In genomic region chr15:28136203-28136895, GRCh38 we compare ENCODE assay signal across 8 cellular contexts. TPM values are rescaled to one million over a fixed set of nuclear protein-coding genes. Genes with fewer than 3 reads are reported as not detected.
A peak's percentile ranks its signal among the peaks of the same experiment; 100 is the strongest.
DNase-seq lines count a peak whose midpoint lies in the region; ATAC-seq lines count a peak whose summit lies in the region.
"Not testable (repeated sequence)": the region's sequence is repeated elsewhere in the genome, so short reads cannot be mapped to it uniquely, and the experiment has no call there.

No MANE protein-coding gene starts in this region.

- CTCF ChIA-PET in CD4-positive, alpha-beta memory T cell (lab: Charles Lee; ENCODE audit: partially characterized antibody): interaction anchor here (2.9 to 5.4 kb wide), 2 partner anchors 10 to 29 kb away, joined by 9 to 28 read pairs; no protein-coding TSS in a partner anchor
- CTCF ChIA-PET in activated CD8-positive, alpha-beta T cell treated with anti-CD3 and anti-CD28 coated beads, Interleukin-2, amount 10 ng/mL, durations not matched to agents 7 days and 5 days (lab: Charles Lee): interaction anchor here (5.2 kb wide), 1 partner anchor 10 kb away, joined by 24 read pairs; no protein-coding TSS in a partner anchor

- peaks cover 28 to 82% (median 40%) of the 10 kb centered on the region in 4 donors for H3K4me1 Mint-ChIP-seq in CD4-positive, alpha-beta memory T cell
- H3K4me1 Mint-ChIP-seq in activated CD8-positive, alpha-beta T cell treated with anti-CD3 and anti-CD28 coated beads, Interleukin-2, amount 10 ng/mL, durations not matched to agents 7 days and 5 days (ENCODE audit: low read depth): peaks cover 33% of the 10 kb centered on the region

- not testable (repeated sequence) for H3K27me3 Mint-ChIP-seq in CD4-positive, alpha-beta memory T cell; activated CD8-positive, alpha-beta T cell treated with anti-CD3 and anti-CD28 coated beads, Interleukin-2, amount 10 ng/mL, durations not matched to agents 7 days and 5 days (ENCODE audit: low read depth)

- H3K27ac ChIP-seq in CD4-positive, alpha-beta memory T cell (ENCODE audit: low read depth, low read length): not testable (repeated sequence)

- ATAC-seq in GM18909 (IDR thresholded peaks at IDR 0.05; ENCODE audit: poor library complexity, unreplicated experiment) (peak; percentile 100), GM21447 (IDR thresholded peaks at IDR 0.05; ENCODE audit: unreplicated experiment) (peak; percentile 100), HG02884 (IDR thresholded peaks at IDR 0.05; ENCODE audit: unreplicated experiment) (peak; percentile 98), HG03378 (IDR thresholded peaks at IDR 0.05; ENCODE audit: unreplicated experiment) (peak; percentile 99)
- ATAC-seq in activated CD8-positive, alpha-beta T cell treated with anti-CD3 and anti-CD28 coated beads, Interleukin-2, amount 10 ng/mL, durations not matched to agents 7 days and 5 days: peak; percentile 95

- H3K4me1 ChIP-seq in CD4-positive, alpha-beta memory T cell (ENCODE audit: insufficient read depth, low read length): peaks cover 29% of the 10 kb centered on the region

- not testable (repeated sequence) for H3K4me3 ChIP-seq in CD4-positive, alpha-beta memory T cell (ENCODE audit: low read length in 2 of 2)

- peak in 4 of 5 donors; percentile 10 to 28 (median 23) for DNase-seq in CD4-positive, alpha-beta memory T cell
- DNase-seq in NCI-H69 (lab: John Stamatoyannopoulos, UW) (peak; percentile 94), fibroblast of gingiva (ENCODE audit: low read depth) (peak; percentile 54)
- DNase-seq in activated CD8-positive, alpha-beta T cell treated with anti-CD3 and anti-CD28 coated beads, Interleukin-2, amount 10 ng/mL, durations not matched to agents 7 days and 5 days: peak; percentile 59

- H3K9me3 Mint-ChIP-seq in CD4-positive, alpha-beta memory T cell; activated CD8-positive, alpha-beta T cell treated with anti-CD3 and anti-CD28 coated beads, Interleukin-2, amount 10 ng/mL, durations not matched to agents 7 days and 5 days (ENCODE audit: insufficient read depth): not testable (repeated sequence)

- H3K4me3 Mint-ChIP-seq in CD4-positive, alpha-beta memory T cell: peak overlapping the region in 6 of 8 donors; percentile 34 to 84 (median 54)
- H3K4me3 Mint-ChIP-seq in activated CD8-positive, alpha-beta T cell treated with anti-CD3 and anti-CD28 coated beads, Interleukin-2, amount 10 ng/mL, durations not matched to agents 7 days and 5 days: peak overlapping the region; percentile 5

- not testable (repeated sequence) for H3K9me3 ChIP-seq in CD4-positive, alpha-beta memory T cell (ENCODE audit: control insufficient read depth in 1 of 2, low read length in 2 of 2)

- H3K36me3 Mint-ChIP-seq in CD4-positive, alpha-beta memory T cell: peaks cover 48 to 52% of the 10 kb centered on the region in 2 donors
- peaks cover 34% of the 10 kb centered on the region for H3K36me3 Mint-ChIP-seq in activated CD8-positive, alpha-beta T cell treated with anti-CD3 and anti-CD28 coated beads, Interleukin-2, amount 10 ng/mL, durations not matched to agents 7 days and 5 days (ENCODE audit: low read depth)

- intact Hi-C loops in CD4-positive, alpha-beta memory T cell (cut with micrococcal nuclease): not testable (repeated sequence)

- peak overlapping the region; percentile 81 to 96 (median 88) for H3K27ac Mint-ChIP-seq in CD4-positive, alpha-beta memory T cell
- peak overlapping the region; percentile 58 for H3K27ac Mint-ChIP-seq in activated CD8-positive, alpha-beta T cell treated with anti-CD3 and anti-CD28 coated beads, Interleukin-2, amount 10 ng/mL, durations not matched to agents 7 days and 5 days

- H3K27me3 ChIP-seq in CD4-positive, alpha-beta memory T cell (ENCODE audit: insufficient read depth, low read length): not testable (repeated sequence)

- POLR2A ChIA-PET in CD4-positive, alpha-beta memory T cell (lab: Charles Lee; ENCODE audit: partially characterized antibody): interaction anchor here (1.2 to 6.5 kb wide), 7 partner anchors 9 to 40 kb away, joined by 4 to 30 read pairs (median 24); no protein-coding TSS in a partner anchor
- POLR2A ChIA-PET in activated CD8-positive, alpha-beta T cell treated with anti-CD3 and anti-CD28 coated beads, Interleukin-2, amount 10 ng/mL, durations not matched to agents 7 days and 5 days (lab: Charles Lee): not testable (repeated sequence)

- not testable (repeated sequence) for H3K36me3 ChIP-seq in CD4-positive, alpha-beta memory T cell (ENCODE audit: insufficient read depth, low read length)

RNA-seq across cellular contexts. Expression of gene OCA2, which starts 37.2 kb away (rescaled TPM):
- not detected for total RNA-seq in CD4-positive, alpha-beta memory T cell
- not detected for polyA plus RNA-seq in CD4-positive, alpha-beta memory T cell
- not detected for total RNA-seq in activated CD8-positive, alpha-beta T cell treated with anti-CD3 and anti-CD28 coated beads, Interleukin-2, amount 10 ng/mL, durations not matched to agents 7 days and 5 days

Comparison
In these comparisons a context has a peak if more than half of its experiments do, and no peak if none do; other contexts are left out.
1. DNase-seq: peak in every context shown above with its lines; median percentile 94 in NCI-H69; 59 in activated CD8-positive, alpha-beta T cell treated with anti-CD3 and anti-CD28 coated beads, Interleukin-2, amount 10 ng/mL, durations not matched to agents 7 days and 5 days; 54 in fibroblast of gingiva; 23 in CD4-positive, alpha-beta memory T cell.